Comparison of ENCODE assay signal across 23 cellular contexts in the genomic region with DNA sequence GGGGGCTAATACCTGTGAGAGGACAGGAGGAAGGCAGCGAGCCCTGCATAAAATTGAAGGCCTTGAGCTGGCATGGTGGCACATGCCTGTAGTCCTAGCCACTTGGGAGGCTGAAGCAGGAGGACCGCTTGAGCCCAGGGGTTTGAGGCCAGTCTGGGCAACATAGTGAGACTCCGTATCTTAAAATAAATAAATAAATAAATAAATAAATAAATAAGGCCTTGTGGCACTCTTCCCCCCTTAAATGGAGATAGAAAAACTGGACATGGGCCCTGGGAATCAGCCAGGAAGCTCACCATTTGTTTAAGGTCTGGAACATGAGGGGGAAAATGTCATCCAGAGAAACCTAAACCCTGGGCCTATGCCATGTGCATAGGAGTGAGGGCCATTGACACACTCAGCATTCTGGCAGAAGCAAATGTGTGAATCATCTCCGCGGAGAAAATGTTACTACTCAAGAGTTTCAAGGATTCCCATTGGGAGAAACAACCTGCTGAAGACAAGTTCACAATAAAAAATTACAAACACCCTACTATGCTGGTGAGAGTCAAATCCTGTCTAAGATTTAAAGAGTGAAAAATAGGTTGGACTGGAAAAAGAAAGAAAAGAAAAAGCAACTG. TPM values are rescaled to one million over a fixed set of nuclear protein-coding genes. Genes with fewer than 3 reads are reported as not detected.
A peak's percentile ranks its signal among the peaks of the same experiment; 100 is the strongest.
DNase-seq lines count a peak whose midpoint lies in the region; FAIRE-seq and TF ChIP-seq lines count a peak whose summit lies in the region.
"Had no signal": no experiment of that assay in that cellular context is flagged by ENCODE, and none has a peak within 500 bp of the region (broad histone marks: within the 10 kb centered on the region; RNA-seq: fewer than 3 reads in every experiment).

No MANE protein-coding gene starts in this region.

- H3K79me2 ChIP-seq in OCI-LY3 (ENCODE audit: low read length) (no peaks in the 10 kb centered on the region; the same call in 1 of the 2 replicates), H1 (ENCODE audit: control insufficient read depth in 1 of 2, insufficient read depth in 2 of 2, low read length in 2 of 2) (no peaks in the 10 kb centered on the region)

- H3K9me3 ChIP-seq in OCI-LY3 (ENCODE audit: insufficient read depth, low read length) = no peaks in the 10 kb centered on the region
- H3K9me3 ChIP-seq in H1 (ENCODE audit: insufficient read depth in 2 of 2, low read depth in 1 of 2, low read length in 1 of 2) = no peaks in the 10 kb centered on the region
- no peaks in the 10 kb centered on the region for H3K9me3 ChIP-seq in spleen
- H3K9me3 ChIP-seq: gastroesophageal sphincter, pancreas, tibial nerve had no signal

- no peaks in the 10 kb centered on the region for H3K27me3 Mint-ChIP-seq in nephron (ENCODE audit: low read depth)
- H3K27me3 Mint-ChIP-seq: CD8-positive, alpha-beta memory T cell; dendritic cell treated with granulocyte-macrophage colony-stimulating factor and Interleukin-4, amounts not matched to agents 40 ng/mL and 50 ng/mL, for 4 days had no signal

- no peak overlapping the region for H3K4ac ChIP-seq in H1 (replicated peaks; ENCODE audit: insufficient read length, low read depth, low read length)

- no peak overlapping the region for H4K8ac ChIP-seq in H1 (ENCODE audit: extremely low read depth, insufficient read depth, low read length)

- in situ Hi-C loops in GM13977 (cut with MboI; ENCODE audit: low pct_unique_long_range_greater_than_20kb, low sequenced_read_pairs, unreplicated experiment) = no loop called here

- H3K36me3 ChIP-seq in OCI-LY3 (replicated peaks; ENCODE audit: low read depth, low read length) = no peaks in the 10 kb centered on the region
- no peaks in the 10 kb centered on the region for H3K36me3 ChIP-seq in H1 (ENCODE audit: control insufficient read depth in 2 of 4, insufficient read depth in 4 of 4, low read length in 3 of 4)
- H3K36me3 ChIP-seq in spleen = no peaks in the 10 kb centered on the region
- H3K36me3 ChIP-seq: cardiac muscle cell, gastroesophageal sphincter, pancreas, tibial nerve had no signal

- no peaks in the 10 kb centered on the region for H4K20me1 ChIP-seq in OCI-LY3 (ENCODE audit: insufficient read depth, low read length)
- H4K20me1 ChIP-seq in H1 (replicated peaks in 1 of 2; ENCODE audit: control insufficient read depth in 1 of 2, insufficient read depth in 2 of 2, low read length in 2 of 2) = no peaks in the 10 kb centered on the region

- H3K79me1 ChIP-seq in H1 (ENCODE audit: low read depth, low read length) = no peaks in the 10 kb centered on the region

- H2AFZ ChIP-seq in OCI-LY3 (ENCODE audit: low read depth, low read length) (no peak overlapping the region), H1 (ENCODE audit: low read length) (peak overlapping the region; percentile 89; the same call in 1 of the 2 replicates)

- no peak overlapping the region for H2BK12ac ChIP-seq in H1 (ENCODE audit: low read depth, low read length)

- H3K23ac ChIP-seq in H1 (ENCODE audit: insufficient read length) = no peak overlapping the region

- H2BK20ac ChIP-seq in H1 (ENCODE audit: low read length) = no peak overlapping the region

- FAIRE-seq in H1 (lab: Jason Lieb, UNC) = no peak
- FAIRE-seq: HepG2, pancreas had no signal

- peak overlapping the region; percentile 84 to 96 (median 96) for H3K27ac Mint-ChIP-seq in nephron

- no peak overlapping the region for H2BK5ac ChIP-seq in H1 (ENCODE audit: low read depth, low read length)

- H3K36me3 Mint-ChIP-seq in nephron (ENCODE audit: low read depth) = no peaks in the 10 kb centered on the region
- H3K36me3 Mint-ChIP-seq: CD8-positive, alpha-beta memory T cell had no signal

- TF ChIP-seq CTCF in OCI-LY3 (IDR thresholded peaks at IDR 0.05; ENCODE audit: low read depth, low read length) (no peak), H1 (IDR thresholded peaks at IDR 0.05; ENCODE audit: control extremely low read depth in 1 of 3, insufficient read depth in 1 of 3, low read depth in 1 of 3, low read length in 3 of 3) (no peak), nephron (IDR thresholded peaks at IDR 0.05; ENCODE audit: unreplicated experiment in 3 of 3) (no peak), GM13977 (IDR thresholded peaks at IDR 0.05; ENCODE audit: extremely low read depth, insufficient read depth, missing control alignments) (no peak), GM20000 (IDR thresholded peaks at IDR 0.05; ENCODE audit: extremely low read depth, missing control alignments) (no peak), spleen (IDR thresholded peaks at IDR 0.05 in 8 of 11, conservative IDR thresholded peaks at IDR 0.05 in 3 of 11) (no peak)

- no peak overlapping the region for H3K56ac ChIP-seq in H1 (replicated peaks; ENCODE audit: insufficient read length, low read depth, low read length)

- H3K4me2 ChIP-seq in OCI-LY3 (ENCODE audit: low read length) (peak overlapping the region; percentile 69; the same call in 1 of the 2 replicates), H1 (ENCODE audit: insufficient read depth in 1 of 2, low read depth in 2 of 2, low read length in 2 of 2) (no peak overlapping the region)

- no peak for TF ChIP-seq RAD21 in H1 (IDR thresholded peaks at IDR 0.05 in 1 of 2, conservative IDR thresholded peaks at IDR 0.05 in 1 of 2; ENCODE audit: low read depth in 2 of 2, low read length in 2 of 2)

- H3K4me3 Mint-ChIP-seq in nephron = no peak overlapping the region
- H3K4me3 Mint-ChIP-seq: CD8-positive, alpha-beta memory T cell; dendritic cell treated with granulocyte-macrophage colony-stimulating factor and Interleukin-4, amounts not matched to agents 40 ng/mL and 50 ng/mL, for 4 days had no signal

- DNase-seq in AG20443 (ENCODE audit: low spot score) (peak; percentile 45), H1 (ENCODE audit: low read depth in 1 of 2, low spot score in 2 of 2) (no peak), GM13977 (ENCODE audit: low spot score) (no peak), GM20000 (ENCODE audit: low spot score) (no peak), NCI-H226 (no peak), spleen (no peak)
- DNase-seq: activated CD4-positive, alpha-beta T cell treated with anti-CD3 and anti-CD28 coated beads, Interleukin-2, amount 50 U/mL, for 1 hour; activated CD8-positive, alpha-beta memory T cell treated with anti-CD3 and anti-CD28 coated beads, Interleukin-2, amount 50 U/mL, for 4 hours; AML-193; CD8-positive, alpha-beta memory T cell; DMS53; kidney glomerular epithelial cell; NCI-H146; NCI-H748 treated with DMSO at 0.1 percent for 48 hours; pancreas; stimulated activated naive CD4-positive, alpha-beta T cell had no signal

- no peak overlapping the region for H2BK120ac ChIP-seq in H1 (replicated peaks; ENCODE audit: low read depth, low read length)

- CTCF ChIA-PET in H1 (lab: Charles Lee; ENCODE audit: partially characterized antibody) = interaction anchor here (1.0 to 4.2 kb wide), 8 partner anchors 14 to 309 kb away, joined by 3 to 21 read pairs (median 3); no protein-coding TSS in a partner anchor

- WGBS in H1 (ENCODE audit: extremely low coverage in 1 of 2, insufficient coverage in 1 of 2, insufficient read length in 1 of 2, insufficient replicate concordance in 2 of 2, low coverage in 1 of 2, low lambda C conversion rate in 2 of 2, missing lambda C conversion rate in 1 of 2), 2 experiments = 89% methylated on average over 5 of the region's 5 CpGs; no CpG with 5 or more reads in 1 of the 2 experiments
- WGBS in spleen, 5 donors = 93 to 98% (median 96%) methylated on average over 5 of the region's 5 CpGs

- H3K9me3 Mint-ChIP-seq in nephron = no peaks in the 10 kb centered on the region
- H3K9me3 Mint-ChIP-seq: CD8-positive, alpha-beta memory T cell; dendritic cell treated with granulocyte-macrophage colony-stimulating factor and Interleukin-4, amounts not matched to agents 40 ng/mL and 50 ng/mL, for 4 days had no signal

- no peaks in the 10 kb centered on the region; the same call in 1 of the 2 replicates for H3K23me2 ChIP-seq in H1 (ENCODE audit: low read depth, low read length)

- H4K91ac ChIP-seq in H1 (replicated peaks; ENCODE audit: insufficient read length, low read length) = no peak overlapping the region

- TF ChIP-seq POLR2A in H1 (IDR thresholded peaks at IDR 0.05; ENCODE audit: control extremely low read depth in 1 of 2, low read depth in 2 of 2, low read length in 2 of 2) (no peak), spleen (IDR thresholded peaks at IDR 0.05) (no peak)

- no peak overlapping the region for H4K5ac ChIP-seq in H1 (ENCODE audit: insufficient read length, low read depth, low read length)

- peaks cover 26% of the 10 kb centered on the region for H3K4me1 Mint-ChIP-seq in nephron
- H3K4me1 Mint-ChIP-seq: CD8-positive, alpha-beta memory T cell had no signal

- H3K4me3 ChIP-seq in OCI-LY3 (ENCODE audit: low read length) (no peak overlapping the region), H1 (ENCODE audit: extremely low read depth in 1 of 4, insufficient read depth in 2 of 4, low read depth in 3 of 4, low read length in 4 of 4) (no peak overlapping the region), spleen (no peak overlapping the region)
- H3K4me3 ChIP-seq: cardiac muscle cell, gastroesophageal sphincter, pancreas, tibial nerve had no signal

- H3K14ac ChIP-seq in H1 (ENCODE audit: insufficient read length) = no peak overlapping the region

- POLR2A ChIA-PET in H1 (lab: Charles Lee; ENCODE audit: partially characterized antibody) = interaction anchor here (1.2 kb wide), 2 partner anchors 9 to 59 kb away, joined by 3 read pairs; no protein-coding TSS in a partner anchor

- H3K27me3 ChIP-seq in OCI-LY3 (ENCODE audit: low read depth, low read length) = no peaks in the 10 kb centered on the region
- no peaks in the 10 kb centered on the region; a peak in 1 of 7 replicates for H3K27me3 ChIP-seq in H1 (replicated peaks in 1 of 4; ENCODE audit: control insufficient read depth in 3 of 4, extremely low read depth in 1 of 4, insufficient read depth in 3 of 4, low read length in 3 of 4)
- H3K27me3 ChIP-seq in spleen (replicated peaks in 1 of 7) = no peaks in the 10 kb centered on the region
- H3K27me3 ChIP-seq: cardiac muscle cell, gastroesophageal sphincter, pancreas, tibial nerve had no signal

- H2BK15ac ChIP-seq in H1 (ENCODE audit: low read length) = no peak overlapping the region

- H3K4me1 ChIP-seq in OCI-LY3 (ENCODE audit: low read length) (peaks cover 87% of the 10 kb centered on the region), H1 (replicated peaks in 1 of 4; ENCODE audit: control insufficient read depth in 3 of 4, insufficient read depth in 4 of 4, low read length in 3 of 4) (no peaks in the 10 kb centered on the region), spleen (peaks cover 0 to 8% (median 0%) of the 10 kb centered on the region in 6 donors)
- H3K4me1 ChIP-seq: gastroesophageal sphincter, pancreas, tibial nerve had no signal

- H3K9ac ChIP-seq in OCI-LY3 (ENCODE audit: low read length) = no peak overlapping the region
- no peak overlapping the region for H3K9ac ChIP-seq in H1 (replicated peaks in 1 of 4; ENCODE audit: extremely low read depth in 1 of 4, low read depth in 3 of 4, low read length in 3 of 4)

- H2AK5ac ChIP-seq in H1 (ENCODE audit: low read depth, low read length) = no peak overlapping the region

- H3K27ac ChIP-seq in OCI-LY3 (ENCODE audit: low read length) = peak overlapping the region; percentile 1; the same call in 1 of the 2 replicates
- H3K27ac ChIP-seq in H1 (ENCODE audit: low read depth, low read length) = no peak overlapping the region
- no peak overlapping the region for H3K27ac ChIP-seq in spleen
- H3K27ac ChIP-seq: cardiac muscle cell, gastroesophageal sphincter, pancreas, tibial nerve had no signal

- intact Hi-C loops in spleen (cut with DNase I; ENCODE audit: low total_unique reads) = no loop called here

- no peak for TF ChIP-seq EP300 in H1 (IDR thresholded peaks at IDR 0.05; ENCODE audit: borderline replicate concordance in 1 of 2, low read depth in 2 of 2, low read length in 2 of 2)

- H3K18ac ChIP-seq in H1 (ENCODE audit: extremely low read depth, low read length) = no peak overlapping the region

RNA-seq across cellular contexts. Expression of gene UBR2, which starts 51.9 kb away (rescaled TPM):
- total RNA-seq in H1 (2021; fragmentation: NEBNext Ultra II Directional; extraction: Animal tissue kit (Norgen Biotek cat#: 25700)) = 17.2 and 19.5 TPM in 2 replicates
- polyA plus RNA-seq in H1 (2011; rRNA removed) = 4.5 and 6.5 TPM in 2 replicates
- polyA plus RNA-seq in H1 (2011; cell fraction: cytosol; rRNA removed) = 7.0 TPM
- 7.1 TPM for polyA plus RNA-seq in H1 (2011; cell fraction: nucleus; rRNA removed)
- 6.4 to 10.6 TPM (median 8.2 TPM) in 4 replicates for polyA plus RNA-seq in H1 (2012, experiment 1 of 2)
- polyA plus RNA-seq in H1 (2012, experiment 2 of 2) = 0.66 TPM
- polyA plus RNA-seq in H1 (2013, experiment 1 of 2) = 5.6 TPM
- polyA plus RNA-seq in H1 (2013, experiment 2 of 2) = 5.5 TPM
- 17.7 and 23.9 TPM in 2 replicates for polyA minus RNA-seq in H1 (2011; rRNA and poly(A)+ RNA removed)
- polyA minus RNA-seq in H1 (2011; cell fraction: cytosol; rRNA and poly(A)+ RNA removed) = 10.2 TPM
- polyA minus RNA-seq in H1 (2011; cell fraction: nucleus; rRNA and poly(A)+ RNA removed) = 17.3 TPM
- total RNA-seq in spleen = 10 to 100 TPM; 41.6 to 51.8 (median 46.1) TPM
- polyA plus RNA-seq in spleen = 1 to 10 TPM; 7.4 to 9.9 (median 7.7) TPM
